8 cellular contexts compared by ENCODE assay signal in the genomic region with DNA sequence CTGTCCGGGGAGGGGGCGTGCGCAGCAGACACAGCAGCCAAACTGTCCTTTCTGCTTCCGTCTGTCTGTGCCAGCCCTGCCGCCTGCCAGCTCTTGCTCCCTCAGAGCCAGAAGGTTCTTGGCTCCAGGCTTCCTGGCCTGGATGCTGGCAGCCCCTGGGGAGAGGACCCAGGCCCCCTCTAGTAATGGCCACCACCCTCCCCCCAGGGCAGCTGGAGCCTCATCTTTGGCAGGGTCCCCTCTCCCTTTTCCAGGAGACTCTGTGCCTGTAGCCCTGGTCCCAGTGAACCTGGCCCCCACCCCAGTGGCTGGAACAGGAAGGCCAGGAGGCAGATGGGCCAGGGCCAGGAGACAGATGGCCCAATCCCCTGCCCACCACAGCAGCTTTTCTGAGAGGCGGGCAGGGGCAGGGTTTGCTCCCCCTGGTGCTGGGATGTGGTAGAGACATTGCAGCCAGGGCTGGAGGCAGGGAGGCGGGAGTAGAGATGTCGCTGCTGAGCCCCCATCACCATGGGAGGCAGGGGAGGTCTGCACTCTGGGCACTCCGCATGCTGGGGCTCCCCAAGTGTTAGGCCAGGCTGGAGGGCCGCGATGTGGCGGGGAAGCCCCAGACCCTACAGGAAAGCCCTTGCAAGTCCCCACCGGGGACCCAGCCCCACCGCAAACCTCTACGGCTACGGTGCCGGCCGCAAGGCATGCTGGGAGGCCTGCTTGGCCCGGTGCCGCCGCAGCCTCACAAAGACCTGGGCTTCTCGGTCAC. TPM values are rescaled to one million over a fixed set of nuclear protein-coding genes. Genes with fewer than 3 reads are reported as not detected.
A peak's percentile ranks its signal among the peaks of the same experiment; 100 is the strongest.
DNase-seq lines count a peak whose midpoint lies in the region; ATAC-seq and TF ChIP-seq lines count a peak whose summit lies in the region.

No MANE protein-coding gene starts in this region.

- H3K36me3 ChIP-seq in KOPT-K1 (ENCODE audit: insufficient read depth, low read length) (peaks cover 91% of the 10 kb centered on the region), SK-N-MC (ENCODE audit: insufficient read depth, low read length) (peaks cover 18% of the 10 kb centered on the region; the same call in 1 of the 2 replicates), prostate gland (no peaks in the 10 kb centered on the region)

- DNase-seq in Calu3 (peak; percentile 57), SK-N-MC (ENCODE audit: low read depth, low spot score) (no peak), Right ventricle myocardium superior (peak; percentile 84), prostate gland (ENCODE audit: low spot score) (peak; percentile 25)
- DNase-seq in activated naive CD8-positive, alpha-beta T cell treated with anti-CD3 and anti-CD28 coated beads, Interleukin-2, amount 10 ng/mL, durations not matched to agents 7 days and 5 days, result peak; percentile 77
- no peak for DNase-seq in NK-92 treated with Interleukin-12 subunit alpha and Interleukin-12 subunit beta, amount 100 ng/mL, for 24 hours (lab: John Stamatoyannopoulos, UW)

- H3K27me3 Mint-ChIP-seq in Calu3 (ENCODE audit: unreplicated experiment), result no peaks in the 10 kb centered on the region
- no peaks in the 10 kb centered on the region for H3K27me3 Mint-ChIP-seq in activated naive CD8-positive, alpha-beta T cell treated with anti-CD3 and anti-CD28 coated beads, Interleukin-2, amount 10 ng/mL, durations not matched to agents 7 days and 5 days

- peaks cover under 1% of the 10 kb centered on the region for H3K4me1 Mint-ChIP-seq in Calu3 (ENCODE audit: low read depth, unreplicated experiment)
- peaks cover 13% of the 10 kb centered on the region for H3K4me1 Mint-ChIP-seq in activated naive CD8-positive, alpha-beta T cell treated with anti-CD3 and anti-CD28 coated beads, Interleukin-2, amount 10 ng/mL, durations not matched to agents 7 days and 5 days

- H3K36me3 Mint-ChIP-seq in Calu3 (ENCODE audit: insufficient read depth, unreplicated experiment), result peaks cover 67% of the 10 kb centered on the region
- H3K36me3 Mint-ChIP-seq in activated naive CD8-positive, alpha-beta T cell treated with anti-CD3 and anti-CD28 coated beads, Interleukin-2, amount 10 ng/mL, durations not matched to agents 7 days and 5 days, result peaks cover 7% of the 10 kb centered on the region

- ATAC-seq in activated naive CD8-positive, alpha-beta T cell treated with anti-CD3 and anti-CD28 coated beads, Interleukin-2, amount 10 ng/mL, durations not matched to agents 7 days and 5 days (ENCODE audit: low read depth), result peak; percentile 41
- ATAC-seq in Right ventricle myocardium superior (ENCODE audit: poor library complexity) (peak; percentile 76), GM21526 (IDR thresholded peaks at IDR 0.05; ENCODE audit: low FRiP score, unreplicated experiment) (no peak)

- TF ChIP-seq POLR2A in prostate gland (IDR thresholded peaks at IDR 0.05), result no peak

- POLR2A ChIA-PET in activated naive CD8-positive, alpha-beta T cell treated with anti-CD3 and anti-CD28 coated beads, Interleukin-2, amount 10 ng/mL, durations not matched to agents 7 days and 5 days (lab: Charles Lee), result interaction anchor here (0.7 to 11.0 kb wide), 11 partner anchors 9 to 74 kb away, joined by 3 to 121 read pairs (median 3); a partner anchor contains a TSS

- H3K9ac ChIP-seq in SK-N-MC (ENCODE audit: insufficient read length), result no peak overlapping the region

- intact Hi-C loops in Calu3 (cut with micrococcal nuclease; ENCODE audit: unreplicated experiment), result no loop called here
- intact Hi-C loops in Right ventricle myocardium superior (cut with DNase I), result loop anchor here (5.0 kb wide), 1 partner anchor 55 kb away; no protein-coding TSS in a partner anchor
- intact Hi-C loops in prostate gland (cut with DNase I), result no loop called here

- no peak overlapping the region for H3K4me3 ChIP-seq in SK-N-MC
- H3K4me3 ChIP-seq in prostate gland, result no peak overlapping the region

- no peaks in the 10 kb centered on the region for H3K27me3 ChIP-seq in prostate gland (replicated peaks; ENCODE audit: insufficient read depth)

- no TSS peak for BruUV-seq in Calu3 (replicated peaks; lab: Mats Ljungman, UMichigan)

- peaks cover 7% of the 10 kb centered on the region for H3K4me1 ChIP-seq in prostate gland (replicated peaks)

- TF ChIP-seq CTCF in Calu3 (IDR thresholded peaks at IDR 0.05; ENCODE audit: unreplicated experiment), result peak; percentile 48
- peak; percentile 16 to 65 (median 52) for TF ChIP-seq CTCF in prostate gland (IDR thresholded peaks at IDR 0.05)

- H3K9me3 Mint-ChIP-seq in Calu3 (ENCODE audit: low read depth, unreplicated experiment), result no peaks in the 10 kb centered on the region
- H3K9me3 Mint-ChIP-seq in activated naive CD8-positive, alpha-beta T cell treated with anti-CD3 and anti-CD28 coated beads, Interleukin-2, amount 10 ng/mL, durations not matched to agents 7 days and 5 days, result no peaks in the 10 kb centered on the region

- no peak overlapping the region for H3K27ac Mint-ChIP-seq in Calu3 (ENCODE audit: unreplicated experiment)
- H3K27ac Mint-ChIP-seq in activated naive CD8-positive, alpha-beta T cell treated with anti-CD3 and anti-CD28 coated beads, Interleukin-2, amount 10 ng/mL, durations not matched to agents 7 days and 5 days, result peak overlapping the region; percentile 94

- H3K9me3 ChIP-seq in KOPT-K1 (ENCODE audit: insufficient read depth, low read length, poor library complexity, severe bottlenecking) (no peaks in the 10 kb centered on the region), SK-N-MC (ENCODE audit: low read depth, low read length) (no peaks in the 10 kb centered on the region), prostate gland (no peaks in the 10 kb centered on the region)

- no peak overlapping the region for H3K4me3 Mint-ChIP-seq in Calu3 (ENCODE audit: low read depth, unreplicated experiment)
- peak overlapping the region; percentile 61 for H3K4me3 Mint-ChIP-seq in activated naive CD8-positive, alpha-beta T cell treated with anti-CD3 and anti-CD28 coated beads, Interleukin-2, amount 10 ng/mL, durations not matched to agents 7 days and 5 days

- WGBS in prostate gland, result 24% methylated on average over 19 of the region's 22 CpGs

- CTCF ChIA-PET in Calu3 (lab: Charles Lee), result interaction anchor here (0.5 to 1.2 kb wide), 3 partner anchors 16 to 216 kb away, joined by 3 to 7 read pairs (median 3); no protein-coding TSS in a partner anchor

- peak overlapping the region; percentile 51 for H3K27ac ChIP-seq in KOPT-K1 (ENCODE audit: low read depth, low read length, poor library complexity, severe bottlenecking)
- H3K27ac ChIP-seq in SK-N-MC, result 0 out of 2 replicates have a peak overlapping the region, but pooled peaks have one; percentile 42
- peak overlapping the region; percentile 73 to 76 for H3K27ac ChIP-seq in prostate gland

RNA-seq across cellular contexts. Expression of a gene that starts 16.7 kb away (rescaled TPM):
- total RNA-seq in Calu3 (2022), result 103 and 104 TPM in 2 replicates
- total RNA-seq in activated naive CD8-positive, alpha-beta T cell treated with anti-CD3 and anti-CD28 coated beads, Interleukin-2, amount 10 ng/mL, durations not matched to agents 7 days and 5 days, result 100 to 1,000 TPM; 221 to 222 TPM
- 10.6 TPM for total RNA-seq in Right ventricle myocardium superior
- total RNA-seq in prostate gland, result 10 to 100 TPM in 1 of 2 donors, 1 to 10 TPM in 1; 2.9 to 16.2 TPM

RNA-seq across cellular contexts. Expression of a gene that starts 27.7 kb away (rescaled TPM):
- total RNA-seq in Calu3 (2022) (126 and 133 TPM in 2 replicates), Right ventricle myocardium superior (145 TPM), prostate gland (100 to 1,000 TPM in 1 of 2 donors, 10 to 100 TPM in 1; 88.9 to 125 TPM)
- total RNA-seq in activated naive CD8-positive, alpha-beta T cell treated with anti-CD3 and anti-CD28 coated beads, Interleukin-2, amount 10 ng/mL, durations not matched to agents 7 days and 5 days, result 100 to 1,000 TPM; 107 TPM

RNA-seq across cellular contexts. Expression of a gene that starts 42.9 kb away (rescaled TPM):
- total RNA-seq in Calu3 (2022) (26.0 and 29.7 TPM in 2 replicates), Right ventricle myocardium superior (14.3 TPM), prostate gland (10 to 100 TPM; 68.9 to 72.5 TPM)
- 10 to 100 TPM; 37.4 to 39.8 TPM for total RNA-seq in activated naive CD8-positive, alpha-beta T cell treated with anti-CD3 and anti-CD28 coated beads, Interleukin-2, amount 10 ng/mL, durations not matched to agents 7 days and 5 days

RNA-seq across cellular contexts. Expression of a gene that starts 50.9 kb away (rescaled TPM):
- total RNA-seq in Calu3 (2022) (51.2 and 54.1 TPM in 2 replicates), Right ventricle myocardium superior (33.4 TPM), prostate gland (10 to 100 TPM; 21.3 to 62.9 TPM)
- total RNA-seq in activated naive CD8-positive, alpha-beta T cell treated with anti-CD3 and anti-CD28 coated beads, Interleukin-2, amount 10 ng/mL, durations not matched to agents 7 days and 5 days, result 10 to 100 TPM; 23.2 to 27.9 TPM

Comparison
In these comparisons a context has a peak if more than half of its experiments do, and no peak if none do; other contexts are left out.
1. DNase-seq: peak in Calu3 (single experiment), activated naive CD8-positive, alpha-beta T cell treated with anti-CD3 and anti-CD28 coated beads, Interleukin-2, amount 10 ng/mL, durations not matched to agents 7 days and 5 days (single experiment), Right ventricle myocardium superior (single experiment) and prostate gland (single experiment); none in SK-N-MC (single experiment) and NK-92 treated with Interleukin-12 subunit alpha and Interleukin-12 subunit beta, amount 100 ng/mL, for 24 hours (single experiment).
2. Peak in every context shown above with its lines, with median percentiles within 50 percentile points of each other: H3K27ac ChIP-seq.